In genomic region chr14:103444837-103445524, GRCh38 we compare ENCODE assay signal across 16 cellular contexts. TPM values are rescaled to one million over a fixed set of nuclear protein-coding genes. Genes with fewer than 3 reads are reported as not detected.
A peak's percentile ranks its signal among the peaks of the same experiment; 100 is the strongest.
DNase-seq lines count a peak whose midpoint lies in the region; TF ChIP-seq lines count a peak whose summit lies in the region.
"Had no signal": no experiment of that assay in that cellular context is flagged by ENCODE, and none has a peak within 500 bp of the region (broad histone marks: within the 10 kb centered on the region; RNA-seq: fewer than 3 reads in every experiment).

No MANE protein-coding gene starts in this region.

- peaks cover 42% of the 10 kb centered on the region for H4K20me1 ChIP-seq in SK-N-SH (ENCODE audit: insufficient read depth)

- 68% methylated on average over 4 of the region's 4 CpGs for WGBS in SK-N-SH (ENCODE audit: low lambda C conversion rate)

- peak overlapping the region in 1 of 2 experiments; percentile 51; a peak in 1 of 4 replicates for H3K27ac ChIP-seq in SK-N-SH (ENCODE audit: low read depth in 2 of 2, low read length in 1 of 2)
- H3K27ac ChIP-seq: SJSA1, upper lobe of right lung had no signal

- H3K27me3 ChIP-seq in SK-N-SH (ENCODE audit: insufficient read depth): no peaks in the 10 kb centered on the region
- H3K27me3 ChIP-seq: SJSA1, upper lobe of right lung had no signal

- no peak overlapping the region for H3K9ac ChIP-seq in SK-N-SH

- H3K4me1 Mint-ChIP-seq in mesothelial cell of epicardium (peaks cover 29% of the 10 kb centered on the region), nephron progenitor cell (peaks cover 37% of the 10 kb centered on the region), Calu3 (ENCODE audit: low read depth, unreplicated experiment) (peaks cover 22% of the 10 kb centered on the region), CD14-positive monocyte (peaks cover 19% of the 10 kb centered on the region)

- H3K4me1 ChIP-seq in SK-N-SH (ENCODE audit: control insufficient read depth in 1 of 2, insufficient read depth in 2 of 2, low read depth in 1 of 2, low read length in 1 of 2): peaks cover 4 to 6% of the 10 kb centered on the region in 2 experiments; a peak in 3 of 4 replicates
- H3K4me1 ChIP-seq: SJSA1 had no signal

- in situ Hi-C loops in G401 (cut with HindIII; ENCODE audit: low sequenced_read_pairs): no loop called here

- no peak overlapping the region for H3K4me2 ChIP-seq in SK-N-SH

- TF ChIP-seq CTCF in SK-N-SH (IDR thresholded peaks at IDR 0.05) (no peak), fibroblast of mammary gland (conservative IDR thresholded peaks at IDR 0.05; ENCODE audit: control insufficient read depth, insufficient read depth, low read depth, low read length) (no peak), mesothelial cell of epicardium (IDR thresholded peaks at IDR 0.05; ENCODE audit: unreplicated experiment) (no peak), nephron progenitor cell (IDR thresholded peaks at IDR 0.05) (no peak), Calu3 (IDR thresholded peaks at IDR 0.05; ENCODE audit: unreplicated experiment) (no peak), CD14-positive monocyte (IDR thresholded peaks at IDR 0.05) (no peak)

- H3K4me3 ChIP-seq in SK-N-SH (ENCODE audit: low read depth in 2 of 2, low read length in 1 of 2) (no peak overlapping the region), fibroblast of mammary gland (ENCODE audit: control insufficient read depth, low read depth, low read length) (no peak overlapping the region)
- H3K4me3 ChIP-seq: HAP-1, SJSA1, upper lobe of right lung had no signal

- H3K27ac Mint-ChIP-seq in mesothelial cell of epicardium: peak overlapping the region; percentile 17
- no peak overlapping the region for H3K27ac Mint-ChIP-seq in nephron progenitor cell
- no peak overlapping the region for H3K27ac Mint-ChIP-seq in Calu3 (ENCODE audit: unreplicated experiment)
- peak overlapping the region in 1 of 7 donors; percentile 22 for H3K27ac Mint-ChIP-seq in CD14-positive monocyte

- no peak for TF ChIP-seq EP300 in SK-N-SH (IDR thresholded peaks at IDR 0.05; ENCODE audit: borderline replicate concordance in 1 of 2, low read depth in 1 of 2, low read length in 1 of 2)

- POLR2A ChIA-PET in SK-N-SH (lab: Yijun Ruan, JAX): no interaction called here

- no peak overlapping the region for H3K4me3 Mint-ChIP-seq in mesothelial cell of epicardium
- H3K4me3 Mint-ChIP-seq in nephron progenitor cell: no peak overlapping the region
- no peak overlapping the region for H3K4me3 Mint-ChIP-seq in Calu3 (ENCODE audit: low read depth, unreplicated experiment)
- no peak overlapping the region for H3K4me3 Mint-ChIP-seq in CD14-positive monocyte
- H3K4me3 Mint-ChIP-seq: activated T-helper 17 cell treated with anti-CD3 and anti-CD28 coated beads, Interleukin-2, amount 50 U/mL, for 72 hours; CD8-positive, alpha-beta T cell had no signal

- no peaks in the 10 kb centered on the region for H3K27me3 Mint-ChIP-seq in mesothelial cell of epicardium (ENCODE audit: low read depth)
- H3K27me3 Mint-ChIP-seq in nephron progenitor cell (ENCODE audit: low read depth, poor library complexity): no peaks in the 10 kb centered on the region
- no peaks in the 10 kb centered on the region for H3K27me3 Mint-ChIP-seq in Calu3 (ENCODE audit: unreplicated experiment)
- no peaks in the 10 kb centered on the region for H3K27me3 Mint-ChIP-seq in CD14-positive monocyte (ENCODE audit: low read depth in 3 of 3)
- H3K27me3 Mint-ChIP-seq: activated T-helper 17 cell treated with anti-CD3 and anti-CD28 coated beads, Interleukin-2, amount 50 U/mL, for 72 hours had no signal

- H3K36me3 Mint-ChIP-seq in mesothelial cell of epicardium: peaks cover 8% of the 10 kb centered on the region
- peaks cover 36% of the 10 kb centered on the region for H3K36me3 Mint-ChIP-seq in nephron progenitor cell (ENCODE audit: low read depth)
- peaks cover 28% of the 10 kb centered on the region for H3K36me3 Mint-ChIP-seq in Calu3 (ENCODE audit: insufficient read depth, unreplicated experiment)
- H3K36me3 Mint-ChIP-seq in CD14-positive monocyte: peaks cover 9 to 38% of the 10 kb centered on the region in 2 donors

- H3K9me3 Mint-ChIP-seq in mesothelial cell of epicardium (no peaks in the 10 kb centered on the region), nephron progenitor cell (no peaks in the 10 kb centered on the region), Calu3 (ENCODE audit: low read depth, unreplicated experiment) (no peaks in the 10 kb centered on the region), CD14-positive monocyte (no peaks in the 10 kb centered on the region)
- H3K9me3 Mint-ChIP-seq: activated T-helper 17 cell treated with anti-CD3 and anti-CD28 coated beads, Interleukin-2, amount 50 U/mL, for 72 hours; CD8-positive, alpha-beta T cell had no signal

- BruUV-seq in Calu3 (replicated peaks; lab: Mats Ljungman, UMichigan): no TSS peak

- H3K36me3 ChIP-seq in SK-N-SH (replicated peaks in 1 of 2; ENCODE audit: control insufficient read depth in 1 of 2, insufficient read depth in 2 of 2, low read length in 1 of 2): peaks cover 0 to 20% of the 10 kb centered on the region in 2 experiments

- peaks cover 21% of the 10 kb centered on the region for H3F3A ChIP-seq in SK-N-SH (replicated peaks; ENCODE audit: insufficient read depth)

- DNase-seq in G401 (ENCODE audit: low spot score) (peak; percentile 33), SK-N-SH (peak; percentile 35), fibroblast of mammary gland (ENCODE audit: low read depth) (peak; percentile 27), mesothelial cell of epicardium (ENCODE audit: low spot score in 2 of 2, unreplicated experiment in 2 of 2) (no peak), nephron progenitor cell (no peak), Calu3 (no peak), CD14-positive monocyte (ENCODE audit: low spot score) (no peak), posterior cingulate gyrus (no peak)
- DNase-seq: activated CD4-positive, alpha-beta T cell treated with anti-CD3 and anti-CD28 coated beads for 1 hour; CD8-positive, alpha-beta T cell; cortex of kidney; Kasumi-1; upper lobe of right lung had no signal

- peaks cover 96% of the 10 kb centered on the region for H3K79me2 ChIP-seq in SK-N-SH (ENCODE audit: insufficient read depth)

- H3K9me2 ChIP-seq in SK-N-SH: no peaks in the 10 kb centered on the region

- CTCF ChIA-PET in SK-N-SH (lab: Yijun Ruan, JAX): interaction anchor here (0.9 to 1.0 kb wide), 2 partner anchors 15 to 55 kb away, joined by 3 read pairs; no protein-coding TSS in a partner anchor
- CTCF ChIA-PET in Calu3 (lab: Charles Lee): interaction anchor here (0.5 kb wide), 1 partner anchor 42 kb away, joined by 4 read pairs; no protein-coding TSS in a partner anchor

- H2AFZ ChIP-seq in SK-N-SH (ENCODE audit: low read depth): no peak overlapping the region

- no peaks in the 10 kb centered on the region for H3K9me3 ChIP-seq in SK-N-SH
- H3K9me3 ChIP-seq: HAP-1, SJSA1, upper lobe of right lung had no signal

- intact Hi-C loops in Calu3 (cut with micrococcal nuclease; ENCODE audit: unreplicated experiment): no loop called here
- intact Hi-C loops in CD14-positive monocyte (cut with micrococcal nuclease): no loop called here
- intact Hi-C loops in posterior cingulate gyrus (cut with DNase I): no loop called here

- TF ChIP-seq RAD21 in SK-N-SH (IDR thresholded peaks at IDR 0.05; ENCODE audit: low read length): no peak

TF ChIP-seq in SK-N-SH, 30 proteins besides CTCF, POLR2A, EP300 and RAD21:
- TF ChIP-seq POLR2AphosphoS5 (IDR thresholded peaks at IDR 0.05; ENCODE audit: low read depth, low read length) (no peak), TAF1 (IDR thresholded peaks at IDR 0.05; ENCODE audit: borderline replicate concordance, low read depth, low read length) (no peak), JUND (IDR thresholded peaks at IDR 0.05) (no peak), TEAD4 (IDR thresholded peaks at IDR 0.05; ENCODE audit: borderline replicate concordance, insufficient read depth) (no peak), RFX5 (IDR thresholded peaks at IDR 0.05; ENCODE audit: low read length) (no peak), CHD2 (IDR thresholded peaks at IDR 0.05; ENCODE audit: low read length, partially characterized antibody) (no peak), TCF12 (IDR thresholded peaks at IDR 0.05) (no peak), SMC3 (IDR thresholded peaks at IDR 0.05; ENCODE audit: low read depth, low read length) (no peak), YY1 (IDR thresholded peaks at IDR 0.05; ENCODE audit: low read depth) (no peak), ZBTB33 (IDR thresholded peaks at IDR 0.05; ENCODE audit: borderline replicate concordance, low read depth) (no peak), RCOR1 (IDR thresholded peaks at IDR 0.05; ENCODE audit: low read length) (no peak)
- TF ChIP-seq, protein P1, sequence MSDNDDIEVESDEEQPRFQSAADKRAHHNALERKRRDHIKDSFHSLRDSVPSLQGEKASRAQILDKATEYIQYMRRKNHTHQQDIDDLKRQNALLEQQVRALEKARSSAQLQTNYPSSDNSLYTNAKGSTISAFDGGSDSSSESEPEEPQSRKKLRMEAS (IDR thresholded peaks at IDR 0.05; ENCODE audit: low read depth): no peak

RNA-seq across cellular contexts. Expression of gene MARK3, which starts 59.8 kb away (rescaled TPM):
- total RNA-seq in G401 (2014; rRNA removed; shearing (Covaris generic)): 47.9 and 84.8 TPM in 2 replicates
- polyA plus RNA-seq in SK-N-SH (2012; rRNA removed): 73.4 and 94.5 TPM in 2 replicates
- 49.0 and 50.0 TPM in 2 replicates for polyA plus RNA-seq in SK-N-SH (2012; cell fraction: cytosol; rRNA removed)
- polyA plus RNA-seq in SK-N-SH (2012; cell fraction: nucleus; rRNA removed): 255 and 313 TPM in 2 replicates
- total RNA-seq in mesothelial cell of epicardium: 122 to 125 TPM (median 125 TPM) in 3 replicates
- 76.0 and 79.5 TPM in 2 replicates for total RNA-seq in Calu3 (2022)
- 10 to 100 TPM; 29.3 to 44.7 TPM for polyA plus RNA-seq in CD14-positive monocyte

Comparison
In these comparisons a context has a peak if more than half of its experiments do, and no peak if none do; other contexts are left out.
1. DNase-seq: peak in G401 (single experiment), SK-N-SH (single experiment) and fibroblast of mammary gland (single experiment); none in mesothelial cell of epicardium (0 of 2), nephron progenitor cell (single experiment), Calu3 (single experiment), CD14-positive monocyte (single experiment) and posterior cingulate gyrus (0 of 10).